ENCODE assay signal across 3 cellular contexts in genomic region chr15:30192892-30193291, GRCh38. TPM values are rescaled to one million over a fixed set of nuclear protein-coding genes. Genes with fewer than 3 reads are reported as not detected.
"Had no signal": no experiment of that assay in that cellular context is flagged by ENCODE, and none has a peak within 500 bp of the region (broad histone marks: within the 10 kb centered on the region; RNA-seq: fewer than 3 reads in every experiment).

No MANE protein-coding gene starts in this region.

RNA-seq across cellular contexts. Expression of gene GOLGA8T, which starts 58.0 kb away (rescaled TPM):
- total RNA-seq: GM23248, HFFc6 had no signal
- polyA plus RNA-seq: GM23248, IgD-negative memory B cell had no signal
